In genomic region chr2:127591221-127591923, GRCh38 we compare ENCODE assay signal across 8 cellular contexts. TPM values are rescaled to one million over a fixed set of nuclear protein-coding genes. Genes with fewer than 3 reads are reported as not detected.
DNase-seq lines count a peak whose midpoint lies in the region; ATAC-seq, FAIRE-seq and TF ChIP-seq lines count a peak whose summit lies in the region.

No MANE protein-coding gene starts in this region.

- FAIRE-seq in RCC 7860 (lab: Jason Lieb, UNC) (no peak), pancreas (lab: Jason Lieb, UNC) (no peak)

- no peak overlapping the region for H3K27ac Mint-ChIP-seq in type B pancreatic cell

- H3K27me3 ChIP-seq in AG04450 (ENCODE audit: control insufficient read depth, insufficient read depth, low read length) = peaks cover 5% of the 10 kb centered on the region
- H3K27me3 ChIP-seq in pancreas = no peaks in the 10 kb centered on the region

- intact Hi-C loops in pancreas (cut with DNase I) = no loop called here

- POLR2A ChIA-PET in AG04450 (lab: Yijun Ruan, JAX) = interaction anchor here (0.7 kb wide), 1 partner anchor 500 kb away, joined by 3 read pairs; the partner anchor contains the start of gene UGGT1

- H3K36me3 ChIP-seq in pancreas = no peaks in the 10 kb centered on the region

- in situ Hi-C loops in GM13977 (cut with MboI; ENCODE audit: low pct_unique_long_range_greater_than_20kb, low sequenced_read_pairs, unreplicated experiment) = no loop called here

- no peaks in the 10 kb centered on the region for H3K36me3 Mint-ChIP-seq in type B pancreatic cell

- H3K9me3 Mint-ChIP-seq in type B pancreatic cell = no peaks in the 10 kb centered on the region

- 43 to 51% methylated on average over 10 of the region's 10 CpGs for WGBS in pancreas, 2 donors

- H3K27ac ChIP-seq in AG04450 (ENCODE audit: low read depth, low read length) (no peak overlapping the region), pancreas (no peak overlapping the region)

- peak; percentile 82 for ATAC-seq in HG03432 (IDR thresholded peaks at IDR 0.05; ENCODE audit: unreplicated experiment)
- ATAC-seq in pancreas = peak; percentile 48 to 85 (median 76)

- H3K9me3 ChIP-seq in AG04450 (ENCODE audit: control insufficient read depth, insufficient read depth, low read length) (peaks cover 2% of the 10 kb centered on the region; the same call in 1 of the 2 replicates), pancreas (no peaks in the 10 kb centered on the region)

- CTCF ChIA-PET in AG04450 (lab: Charles Lee) = interaction anchor here (0.5 to 1.9 kb wide), 36 partner anchors 8 to 637 kb away, joined by 3 to 22 read pairs (median 4); no protein-coding TSS in a partner anchor

- peak; percentile 97 for TF ChIP-seq CTCF in AG04450 (IDR thresholded peaks at IDR 0.05; ENCODE audit: low read depth, low read length)
- peak; percentile 92 for TF ChIP-seq CTCF in GM13977 (IDR thresholded peaks at IDR 0.05; ENCODE audit: extremely low read depth, insufficient read depth, missing control alignments)
- peak in 3 of 4 donors; percentile 49 to 75 (median 57) for TF ChIP-seq CTCF in pancreas (IDR thresholded peaks at IDR 0.05)
- peak; percentile 83 for TF ChIP-seq CTCF in type B pancreatic cell (conservative IDR thresholded peaks at IDR 0.05)

- H3K27me3 Mint-ChIP-seq in type B pancreatic cell = peaks cover 2% of the 10 kb centered on the region

- H3K4me1 ChIP-seq in pancreas = no peaks in the 10 kb centered on the region

- H3K4me3 ChIP-seq in AG04450 (ENCODE audit: low read depth, low read length) (no peak overlapping the region), pancreas (no peak overlapping the region)

- DNase-seq in AG04450 (ENCODE audit: low read depth, low spot score) (peak; percentile 16), GM13977 (ENCODE audit: low spot score) (peak; percentile 90), RCC 7860 (ENCODE audit: low spot score) (peak; percentile 36), germinal center (ENCODE audit: low spot score) (peak; percentile 89), pancreas (peak in 3 of 6 donors; percentile 21 to 68 (median 24)), type B pancreatic cell (ENCODE audit: extremely low spot score, unreplicated experiment) (peak; percentile 53)
- peak; percentile 34 for DNase-seq in activated effector memory CD4-positive, alpha-beta T cell treated with Interleukin-2 at 50 U/mL for 16 hours

- no peaks in the 10 kb centered on the region for H3K4me1 Mint-ChIP-seq in type B pancreatic cell (ENCODE audit: unreplicated experiment)

- no peak overlapping the region for H3K4me3 Mint-ChIP-seq in type B pancreatic cell

RNA-seq across cellular contexts. Expression of gene GPR17, which starts 54.6 kb away (rescaled TPM):
- polyA plus RNA-seq in AG04450 (2011; rRNA removed) (not detected in 2 replicates), pancreas (1 to 10 TPM in 1 of 2 donors, under 1 TPM in 1; 0.35 to 1.9 TPM)
- polyA minus RNA-seq in AG04450 (2011; rRNA and poly(A)+ RNA removed) = not detected in 2 replicates
- total RNA-seq in pancreas (not detected), type B pancreatic cell (ENCODE audit: low replicate concordance) (0.19 TPM in 1 of 2 replicates, not detected in the other)

RNA-seq across cellular contexts. Expression of gene MYO7B, which starts 55.9 kb away (rescaled TPM):
- 0.02 TPM in 1 of 2 replicates, not detected in the other for polyA plus RNA-seq in AG04450 (2011; rRNA removed)
- not detected in 2 replicates for polyA minus RNA-seq in AG04450 (2011; rRNA and poly(A)+ RNA removed)
- 1 to 10 TPM in 2 of 6 donors, under 1 TPM in 4; 0.12 to 1.4 (median 0.58) TPM for total RNA-seq in pancreas
- 1 to 10 TPM in 1 of 2 donors, under 1 TPM in 1; 0.80 to 1.5 TPM for polyA plus RNA-seq in pancreas
- total RNA-seq in type B pancreatic cell (ENCODE audit: low replicate concordance) = 1.7 and 5.0 TPM in 2 replicates
